Comparison of ENCODE assay signal across 7 cellular contexts in the genomic region with DNA sequence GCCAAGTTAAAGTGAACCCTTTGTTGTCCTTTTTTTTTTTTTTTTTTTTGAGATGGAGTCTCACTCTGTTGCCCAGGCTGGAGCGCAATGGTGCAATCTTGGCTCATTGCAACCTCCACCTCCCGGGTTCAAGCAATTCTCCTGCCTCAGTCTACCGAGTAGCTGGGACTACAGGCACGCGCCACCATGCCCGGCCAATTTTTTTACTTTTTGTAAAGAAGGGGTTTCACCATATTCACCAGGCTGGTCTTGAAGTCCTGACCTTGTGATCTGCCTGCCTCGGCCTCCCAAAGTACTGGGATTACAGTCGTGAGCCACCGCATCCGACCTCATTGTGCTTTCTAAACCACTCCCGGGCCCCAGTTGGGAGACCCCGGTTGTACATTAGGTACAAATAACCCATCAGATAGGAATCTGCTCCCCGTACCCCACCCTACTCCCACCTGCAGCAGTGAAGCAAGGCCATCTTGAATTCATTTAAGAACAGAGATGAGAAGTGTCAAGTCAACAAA.
DNase-seq lines count a peak whose midpoint lies in the region; TF ChIP-seq lines count a peak whose summit lies in the region.
"Not testable (repeated sequence)": the region's sequence is repeated elsewhere in the genome, so short reads cannot be mapped to it uniquely, and the experiment has no call there.

No MANE protein-coding gene starts in this region.

- DNase-seq in CD4-positive, alpha-beta memory T cell; activated CD4-positive, alpha-beta memory T cell treated with anti-CD3 and anti-CD28 coated beads, Interleukin-2, amount 10 ng/mL, durations not matched to agents 7 days and 5 days; activated naive CD4-positive, alpha-beta T cell treated with anti-CD3 and anti-CD28 coated beads, Interleukin-2, amount 10 ng/mL, durations not matched to agents 7 days and 5 days; colonic mucosa; neural crest cell (ENCODE audit: low read depth, low spot score): not testable (repeated sequence)

- not testable (repeated sequence) for H3K9me2 ChIP-seq in SU-DHL-6 (replicated peaks; ENCODE audit: insufficient read depth, low read length)

- peaks cover 18 to 20% of the 10 kb centered on the region in 2 donors for H3K36me3 Mint-ChIP-seq in CD4-positive, alpha-beta memory T cell
- H3K36me3 Mint-ChIP-seq in activated CD4-positive, alpha-beta memory T cell treated with anti-CD3 and anti-CD28 coated beads, Interleukin-2, amount 10 ng/mL, durations not matched to agents 7 days and 5 days (ENCODE audit: low read depth), result peaks cover 18% of the 10 kb centered on the region
- peaks cover 24% of the 10 kb centered on the region for H3K36me3 Mint-ChIP-seq in activated naive CD4-positive, alpha-beta T cell treated with anti-CD3 and anti-CD28 coated beads, Interleukin-2, amount 10 ng/mL, durations not matched to agents 7 days and 5 days
- not testable (repeated sequence) for H3K36me3 Mint-ChIP-seq in neural crest cell (ENCODE audit: low read depth)

- POLR2A ChIA-PET in CD4-positive, alpha-beta memory T cell (lab: Charles Lee; ENCODE audit: partially characterized antibody), result not testable (repeated sequence)
- POLR2A ChIA-PET in activated CD4-positive, alpha-beta memory T cell treated with anti-CD3 and anti-CD28 coated beads, Interleukin-2, amount 10 ng/mL, durations not matched to agents 7 days and 5 days (lab: Charles Lee), result interaction anchor here (0.7 to 1.0 kb wide), 2 partner anchors 63 to 80 kb away, joined by 3 to 4 read pairs; no protein-coding TSS in a partner anchor

- peak overlapping the region in 1 of 8 donors; percentile 39 for H3K4me3 Mint-ChIP-seq in CD4-positive, alpha-beta memory T cell
- H3K4me3 Mint-ChIP-seq in activated CD4-positive, alpha-beta memory T cell treated with anti-CD3 and anti-CD28 coated beads, Interleukin-2, amount 10 ng/mL, durations not matched to agents 7 days and 5 days; activated naive CD4-positive, alpha-beta T cell treated with anti-CD3 and anti-CD28 coated beads, Interleukin-2, amount 10 ng/mL, durations not matched to agents 7 days and 5 days; neural crest cell: not testable (repeated sequence)

- not testable (repeated sequence) for H3K27me3 ChIP-seq in CD4-positive, alpha-beta memory T cell (ENCODE audit: insufficient read depth, low read length); SU-DHL-6 (ENCODE audit: low read length); colonic mucosa; layer of hippocampus (ENCODE audit: control insufficient read depth, insufficient read depth, low read length)

- peaks cover 16 to 45% (median 30%) of the 10 kb centered on the region in 4 donors for H3K4me1 Mint-ChIP-seq in CD4-positive, alpha-beta memory T cell
- peaks cover 63% of the 10 kb centered on the region for H3K4me1 Mint-ChIP-seq in activated CD4-positive, alpha-beta memory T cell treated with anti-CD3 and anti-CD28 coated beads, Interleukin-2, amount 10 ng/mL, durations not matched to agents 7 days and 5 days
- peaks cover 29% of the 10 kb centered on the region for H3K4me1 Mint-ChIP-seq in activated naive CD4-positive, alpha-beta T cell treated with anti-CD3 and anti-CD28 coated beads, Interleukin-2, amount 10 ng/mL, durations not matched to agents 7 days and 5 days
- H3K4me1 Mint-ChIP-seq in neural crest cell, result peaks cover 73% of the 10 kb centered on the region

- not testable (repeated sequence) for H3K9me3 ChIP-seq in CD4-positive, alpha-beta memory T cell (ENCODE audit: control insufficient read depth in 1 of 2, low read length in 2 of 2); SU-DHL-6 (ENCODE audit: insufficient read depth, low read length); colonic mucosa

- not testable (repeated sequence) for H2AFZ ChIP-seq in SU-DHL-6 (ENCODE audit: low read depth, low read length, severe bottlenecking)

- not testable (repeated sequence) for H4K20me1 ChIP-seq in SU-DHL-6 (ENCODE audit: low read depth, low read length)

- H3K9me3 Mint-ChIP-seq in CD4-positive, alpha-beta memory T cell; activated CD4-positive, alpha-beta memory T cell treated with anti-CD3 and anti-CD28 coated beads, Interleukin-2, amount 10 ng/mL, durations not matched to agents 7 days and 5 days; activated naive CD4-positive, alpha-beta T cell treated with anti-CD3 and anti-CD28 coated beads, Interleukin-2, amount 10 ng/mL, durations not matched to agents 7 days and 5 days; neural crest cell: not testable (repeated sequence)

- not testable (repeated sequence) for H3K4me3 ChIP-seq in CD4-positive, alpha-beta memory T cell (ENCODE audit: low read length in 2 of 2); SU-DHL-6 (ENCODE audit: insufficient read depth, low read length, poor library complexity, severe bottlenecking); colonic mucosa

- TF ChIP-seq CTCF in SU-DHL-6 (IDR thresholded peaks at IDR 0.05; ENCODE audit: insufficient read depth, low read length, poor library complexity, severe bottlenecking); colonic mucosa (IDR thresholded peaks at IDR 0.05); neural crest cell (conservative IDR thresholded peaks at IDR 0.05): not testable (repeated sequence)

- not testable (repeated sequence) for H3F3A ChIP-seq in SU-DHL-6 (ENCODE audit: insufficient read depth)

- not testable (repeated sequence) for H3K79me2 ChIP-seq in SU-DHL-6 (ENCODE audit: insufficient read depth, low read length)

- CTCF ChIA-PET in CD4-positive, alpha-beta memory T cell (lab: Charles Lee; ENCODE audit: partially characterized antibody), result interaction anchor here (0.8 to 1.7 kb wide), 3 partner anchors 8 to 190 kb away, joined by 3 to 4 read pairs (median 4); no protein-coding TSS in a partner anchor
- CTCF ChIA-PET in activated CD4-positive, alpha-beta memory T cell treated with anti-CD3 and anti-CD28 coated beads, Interleukin-2, amount 10 ng/mL, durations not matched to agents 7 days and 5 days (lab: Charles Lee), result interaction anchor here (0.7 to 3.1 kb wide), 5 partner anchors 12 to 512 kb away, joined by 3 to 13 read pairs (median 4); no protein-coding TSS in a partner anchor
- CTCF ChIA-PET in activated naive CD4-positive, alpha-beta T cell treated with anti-CD3 and anti-CD28 coated beads, Interleukin-2, amount 10 ng/mL, durations not matched to agents 7 days and 5 days (lab: Charles Lee), result interaction anchor here (1.9 kb wide), 1 partner anchor 16 kb away, joined by 4 read pairs; no protein-coding TSS in a partner anchor

- H3K36me3 ChIP-seq in CD4-positive, alpha-beta memory T cell (ENCODE audit: insufficient read depth, low read length); SU-DHL-6 (ENCODE audit: low read length); colonic mucosa: not testable (repeated sequence)

- intact Hi-C loops in CD4-positive, alpha-beta memory T cell (cut with micrococcal nuclease); colonic mucosa (cut with DNase I): not testable (repeated sequence)

- not testable (repeated sequence) for H3K27ac ChIP-seq in CD4-positive, alpha-beta memory T cell (ENCODE audit: low read depth, low read length)
- H3K27ac ChIP-seq in SU-DHL-6 (ENCODE audit: low read depth, low read length), result peak overlapping the region; percentile 73
- H3K27ac ChIP-seq in colonic mucosa, result peak overlapping the region; percentile 79
- peak overlapping the region; percentile 72 for H3K27ac ChIP-seq in layer of hippocampus (ENCODE audit: low read depth, low read length)

- H3K9ac ChIP-seq in SU-DHL-6 (ENCODE audit: low read length); colonic mucosa (ENCODE audit: low read depth in 2 of 2, low read length in 2 of 2): not testable (repeated sequence)

- H3K27me3 Mint-ChIP-seq in CD4-positive, alpha-beta memory T cell; activated CD4-positive, alpha-beta memory T cell treated with anti-CD3 and anti-CD28 coated beads, Interleukin-2, amount 10 ng/mL, durations not matched to agents 7 days and 5 days; activated naive CD4-positive, alpha-beta T cell treated with anti-CD3 and anti-CD28 coated beads, Interleukin-2, amount 10 ng/mL, durations not matched to agents 7 days and 5 days; neural crest cell (ENCODE audit: low read depth): not testable (repeated sequence)

- peak overlapping the region; percentile 24 for H3K4me2 ChIP-seq in SU-DHL-6 (ENCODE audit: low read depth, low read length, poor library complexity, severe bottlenecking)

- H3K4me1 ChIP-seq in CD4-positive, alpha-beta memory T cell (ENCODE audit: insufficient read depth, low read length), result peaks cover 12% of the 10 kb centered on the region
- peaks cover 10% of the 10 kb centered on the region for H3K4me1 ChIP-seq in colonic mucosa

- peak overlapping the region in 6 of 7 donors; percentile 10 to 81 (median 68) for H3K27ac Mint-ChIP-seq in CD4-positive, alpha-beta memory T cell
- peak overlapping the region; percentile 82 for H3K27ac Mint-ChIP-seq in activated CD4-positive, alpha-beta memory T cell treated with anti-CD3 and anti-CD28 coated beads, Interleukin-2, amount 10 ng/mL, durations not matched to agents 7 days and 5 days
- peak overlapping the region; percentile 47 for H3K27ac Mint-ChIP-seq in activated naive CD4-positive, alpha-beta T cell treated with anti-CD3 and anti-CD28 coated beads, Interleukin-2, amount 10 ng/mL, durations not matched to agents 7 days and 5 days
- H3K27ac Mint-ChIP-seq in neural crest cell (ENCODE audit: unreplicated experiment), result peak overlapping the region; percentile 35
